In the genomic region with DNA sequence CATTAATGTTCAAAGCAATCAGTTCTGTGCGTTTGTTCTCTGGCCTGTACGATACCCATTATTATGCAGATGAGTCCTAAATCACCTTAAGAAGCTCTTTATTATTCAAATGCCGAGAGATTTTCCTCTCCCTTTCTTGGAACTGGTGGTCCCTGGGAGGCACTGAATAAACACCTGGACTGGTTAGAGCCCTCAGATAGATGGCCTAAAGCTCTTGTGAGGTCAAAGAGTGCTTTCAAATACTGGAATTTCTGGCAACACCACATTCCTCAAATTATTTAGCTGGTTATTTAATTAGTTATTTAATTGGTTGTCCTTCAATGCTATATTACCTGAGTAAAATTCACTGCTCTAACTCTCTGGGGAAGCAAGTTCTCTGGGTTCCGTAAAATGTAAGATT, we compare ENCODE assay signal across 25 cellular contexts. TPM values are rescaled to one million over a fixed set of nuclear protein-coding genes. Genes with fewer than 3 reads are reported as not detected.
DNase-seq lines count a peak whose midpoint lies in the region; ATAC-seq and TF ChIP-seq lines count a peak whose summit lies in the region.
"Had no signal": no experiment of that assay in that cellular context is flagged by ENCODE, and none has a peak within 500 bp of the region (broad histone marks: within the 10 kb centered on the region; RNA-seq: fewer than 3 reads in every experiment).

No MANE protein-coding gene starts in this region.

- H3K79me2 ChIP-seq in Karpas-422 (ENCODE audit: low read length), result no peaks in the 10 kb centered on the region

- peaks cover 41% of the 10 kb centered on the region for H3K4me1 ChIP-seq in Caco-2
- no peaks in the 10 kb centered on the region for H3K4me1 ChIP-seq in muscle layer of duodenum (ENCODE audit: control insufficient read depth in 1 of 2, insufficient read depth in 2 of 2, low read length in 2 of 2)
- H3K4me1 ChIP-seq in Karpas-422 (ENCODE audit: low read length), result peaks cover 6% of the 10 kb centered on the region
- H3K4me1 ChIP-seq: spleen had no signal

- H3K27me3 ChIP-seq in Caco-2 (replicated peaks; ENCODE audit: control insufficient read depth, insufficient read depth, low read length) (no peaks in the 10 kb centered on the region), muscle layer of duodenum (ENCODE audit: low read depth, low read length) (no peaks in the 10 kb centered on the region), Karpas-422 (ENCODE audit: low read length) (no peaks in the 10 kb centered on the region)

- peaks cover 43% of the 10 kb centered on the region for H3K4me1 Mint-ChIP-seq in Caco-2 (ENCODE audit: low read depth, unreplicated experiment)

- no peaks in the 10 kb centered on the region for H3K9me2 ChIP-seq in Karpas-422 (replicated peaks; ENCODE audit: insufficient read depth, low read length)

- H3K4me3 ChIP-seq in Caco-2 (ENCODE audit: low read depth, low read length), result no peak overlapping the region
- peak overlapping the region in 1 of 2 donors; percentile 34 for H3K4me3 ChIP-seq in muscle layer of duodenum (ENCODE audit: low read depth in 1 of 2, low read length in 2 of 2)
- no peak overlapping the region for H3K4me3 ChIP-seq in Karpas-422 (ENCODE audit: low read length)
- H3K4me3 ChIP-seq: A549, cardiac muscle cell, spleen had no signal

- H3K9me3 Mint-ChIP-seq in Caco-2 (ENCODE audit: unreplicated experiment), result no peaks in the 10 kb centered on the region
- H3K9me3 Mint-ChIP-seq: activated CD4-positive, alpha-beta memory T cell treated with anti-CD3 and anti-CD28 coated beads for 36 hours; stimulated activated naive CD8-positive, alpha-beta T cell treated with anti-CD3 and anti-CD28 coated beads, Interleukin-15, Interleukin-2, amounts not matched to agents 100 ng/mL and 50 ng/mL, for 24 hours had no signal

- no peak overlapping the region for H3K4me2 ChIP-seq in Karpas-422 (ENCODE audit: low read depth, low read length, poor library complexity, severe bottlenecking)
- H3K4me2 ChIP-seq: A549 had no signal

- H3K9me3 ChIP-seq in Caco-2 (no peaks in the 10 kb centered on the region), muscle layer of duodenum (ENCODE audit: control insufficient read depth in 1 of 2, low read length in 2 of 2) (no peaks in the 10 kb centered on the region), Karpas-422 (ENCODE audit: low read length) (no peaks in the 10 kb centered on the region)
- H3K9me3 ChIP-seq: A549, spleen had no signal

- peak overlapping the region; percentile 55 for H3K27ac Mint-ChIP-seq in Caco-2 (ENCODE audit: unreplicated experiment)
- H3K27ac Mint-ChIP-seq: activated CD4-positive, alpha-beta memory T cell treated with anti-CD3 and anti-CD28 coated beads for 36 hours; stimulated activated naive CD8-positive, alpha-beta T cell treated with anti-CD3 and anti-CD28 coated beads, Interleukin-15, Interleukin-2, amounts not matched to agents 100 ng/mL and 50 ng/mL, for 24 hours had no signal

- ATAC-seq in left colon, result no peak
- ATAC-seq: A549 had no signal

- POLR2A ChIA-PET in Caco-2 (lab: Charles Lee), result no interaction called here

- no peak overlapping the region for H3K9ac ChIP-seq in Karpas-422 (ENCODE audit: low read length)

- no peak for TF ChIP-seq CTCF in Caco-2 (IDR thresholded peaks at IDR 0.05; ENCODE audit: insufficient read depth in 1 of 2, low read depth in 1 of 2, low read length in 1 of 2, severe bottlenecking in 1 of 2, unreplicated experiment in 1 of 2)

- H3K4me3 Mint-ChIP-seq in Caco-2 (ENCODE audit: unreplicated experiment), result peak overlapping the region; percentile 32
- H3K4me3 Mint-ChIP-seq: activated CD4-positive, alpha-beta memory T cell treated with anti-CD3 and anti-CD28 coated beads for 36 hours; stimulated activated naive CD8-positive, alpha-beta T cell treated with anti-CD3 and anti-CD28 coated beads, Interleukin-15, Interleukin-2, amounts not matched to agents 100 ng/mL and 50 ng/mL, for 24 hours had no signal

- H3K27me3 Mint-ChIP-seq in Caco-2 (ENCODE audit: insufficient read depth, unreplicated experiment), result no peaks in the 10 kb centered on the region

- H3K27ac ChIP-seq in muscle layer of duodenum (ENCODE audit: low read length), result peak overlapping the region; percentile 70
- no peak overlapping the region for H3K27ac ChIP-seq in Karpas-422 (ENCODE audit: low read length)
- H3K27ac ChIP-seq: A549, cardiac muscle cell, spleen had no signal

- no TSS peak for BruUV-seq in Caco-2 (replicated peaks; lab: Mats Ljungman, UMichigan)

- H3K36me3 Mint-ChIP-seq in Caco-2 (ENCODE audit: insufficient read depth, unreplicated experiment), result no peaks in the 10 kb centered on the region
- H3K36me3 Mint-ChIP-seq: activated CD4-positive, alpha-beta memory T cell treated with anti-CD3 and anti-CD28 coated beads for 36 hours had no signal

- H3K36me3 ChIP-seq in Caco-2 (ENCODE audit: control insufficient read depth, insufficient read depth, low read length) (no peaks in the 10 kb centered on the region), muscle layer of duodenum (ENCODE audit: control insufficient read depth in 1 of 2, insufficient read depth in 2 of 2, low read length in 2 of 2) (no peaks in the 10 kb centered on the region), Karpas-422 (ENCODE audit: insufficient read depth, low read length) (no peaks in the 10 kb centered on the region)
- H3K36me3 ChIP-seq: cardiac muscle cell, spleen had no signal

- peak in 1 of 2 experiments; percentile 25 for DNase-seq in Caco-2
- peak; percentile 40 for DNase-seq in NCI-H2029 treated with DMSO at 0.1 percent for 48 hours (lab: John Stamatoyannopoulos, UW)
- peak; percentile 95 for DNase-seq in iPS DF 19.7 (ENCODE audit: low read depth, low spot score)
- no peak for DNase-seq in central memory CD4-positive, alpha-beta T cell
- no peak for DNase-seq in left colon
- DNase-seq in T1000 (lab: John Stamatoyannopoulos, UW), result no peak
- no peak for DNase-seq in Karpas-422
- DNase-seq: activated CD4-positive, alpha-beta memory T cell treated with anti-CD3 and anti-CD28 coated beads for 36 hours; activated CD4-positive, CD25-positive, alpha-beta regulatory T cell; activated naive CD4-positive, alpha-beta T cell treated with Interleukin-2 at 50 U/mL for 16 hours; amniotic stem cell; dermis blood vessel endothelial cell; erythroblast; foreskin melanocyte; NCI-H1048; NCI-H1930; occipital lobe; retina; RPMI8226; spleen; stimulated activated CD4-positive, alpha-beta T cell treated with anti-CD3 and anti-CD28 coated beads, Interleukin-4, amount 100 ng/mL, for 24 hours had no signal

- no peaks in the 10 kb centered on the region for H4K20me1 ChIP-seq in Karpas-422 (ENCODE audit: insufficient read depth, low read depth, low read length)

- no peak overlapping the region for H2AFZ ChIP-seq in Karpas-422 (ENCODE audit: low read length)

- CTCF ChIA-PET in Caco-2 (lab: Charles Lee), result no interaction called here

- intact Hi-C loops in Caco-2 (cut with micrococcal nuclease; ENCODE audit: unreplicated experiment) (no loop called here), left colon (cut with DNase I, micrococcal nuclease) (no loop called here)

RNA-seq across cellular contexts. Expression of gene ARHGEF38, which starts 3.0 kb away (rescaled TPM):
- total RNA-seq in Caco-2 (2022) (3.5 TPM in 2 replicates), left colon (10 to 100 TPM; 11.6 to 23.7 TPM)
- not detected in 2 replicates for total RNA-seq in Karpas-422 (2014; rRNA removed; shearing (Covaris generic); ENCODE audit: low replicate concordance)
- total RNA-seq: activated CD4-positive, alpha-beta memory T cell treated with anti-CD3 and anti-CD28 coated beads for 36 hours; cardiac muscle cell; spleen had no signal

Comparison
In these comparisons a context has a peak if more than half of its experiments do, and no peak if none do; other contexts are left out.
1. DNase-seq: peak in NCI-H2029 treated with DMSO at 0.1 percent for 48 hours (single experiment) and iPS DF 19.7 (single experiment); none in central memory CD4-positive, alpha-beta T cell (single experiment), left colon (0 of 2), T1000 (single experiment) and Karpas-422 (single experiment).